ENCODE assay signal across 1 cellular context in genomic region chr2:158509928-158510797, GRCh38.
TF ChIP-seq lines count a peak whose summit lies in the region.

No MANE protein-coding gene starts in this region.

TF ChIP-seq in GM23338, 12 proteins besides CTCF, POLR2A, EP300 and RAD21 (continued from another document):
- TF ChIP-seq ZNF331 (CRISPR knock-in tag; IDR thresholded peaks at IDR 0.05; ENCODE audit: low read depth): no peak
- no peak for TF ChIP-seq POLR2AphosphoS5 (IDR thresholded peaks at IDR 0.05; ENCODE audit: low read depth)
- no peak for TF ChIP-seq ETS1 (IDR thresholded peaks at IDR 0.05)
